ENCODE assay signal across 8 cellular contexts in the genomic region with DNA sequence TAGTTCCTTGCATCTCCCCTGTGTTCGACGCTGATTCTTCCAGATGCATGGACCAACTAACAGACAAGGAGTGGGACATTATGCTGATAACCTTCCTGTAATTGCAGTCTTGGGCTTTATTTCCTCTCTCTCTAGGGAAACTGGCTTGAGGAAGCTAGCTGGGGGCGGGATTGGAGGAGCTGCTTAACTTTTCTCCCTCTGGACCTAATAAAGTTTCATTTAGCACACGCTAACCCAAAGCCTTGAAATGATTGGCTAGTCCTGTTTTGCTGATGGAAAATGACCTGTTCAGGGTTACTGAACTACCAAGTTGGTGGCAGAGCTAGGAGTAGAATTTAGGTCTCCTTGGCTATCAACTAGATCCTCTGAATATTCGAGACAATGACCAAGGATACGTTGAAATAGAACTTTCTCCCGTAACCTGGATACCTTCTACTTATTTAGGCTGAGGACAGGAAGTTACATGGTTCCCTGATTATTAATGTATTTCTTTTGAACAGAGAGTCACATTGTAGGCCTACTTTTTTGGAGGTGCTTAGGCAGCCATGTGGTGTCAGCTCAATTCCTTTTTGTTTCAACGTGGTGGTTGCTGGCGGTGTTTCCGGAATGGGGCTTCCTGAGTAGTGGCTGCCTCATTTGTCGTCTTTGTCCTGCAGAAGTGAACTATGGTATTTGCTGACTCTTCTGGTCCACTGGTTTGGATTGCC. TPM values are rescaled to one million over a fixed set of nuclear protein-coding genes. Genes with fewer than 3 reads are reported as not detected.
DNase-seq lines count a peak whose midpoint lies in the region; ATAC-seq, FAIRE-seq and TF ChIP-seq lines count a peak whose summit lies in the region.

No MANE protein-coding gene starts in this region.

- dilution Hi-C loops in keratinocyte (cut with MboI; ENCODE audit: extremely low pct_ligation_motif_present, low sequenced_read_pairs), result no loop called here

- peaks cover 0 to 53% (median 36%) of the 10 kb centered on the region in 12 donors for H3K4me1 ChIP-seq in heart left ventricle
- peaks cover 16% of the 10 kb centered on the region for H3K4me1 ChIP-seq in keratinocyte (ENCODE audit: control insufficient read depth, extremely low read depth, insufficient read depth, low read length)

- peaks cover 8% of the 10 kb centered on the region for H3K9me3 Mint-ChIP-seq in type B pancreatic cell

- H3K27ac Mint-ChIP-seq in type B pancreatic cell, result peak overlapping the region; percentile 81

- intact Hi-C loops in heart left ventricle (cut with DNase I), result loop anchor here in 4 of 10 donors (10.0 kb wide), 3 partner anchors 191 to 211 kb away; partner anchors contain the start of genes ATP7A (in 1 of the 4), COX7B (in 1 of the 4) and MAGT1 (in 1 of the 4)
- intact Hi-C loops in left cardiac atrium (cut with DNase I), result no loop called here

- H3K9ac ChIP-seq in keratinocyte (ENCODE audit: control insufficient read depth, extremely low read depth, insufficient read depth, low read length), result no peak overlapping the region

- H3K4me2 ChIP-seq in keratinocyte (ENCODE audit: control insufficient read depth, extremely low read depth, insufficient read depth, low read depth, low read length), result peak overlapping the region; percentile 42

- H2AFZ ChIP-seq in keratinocyte (ENCODE audit: control insufficient read depth, low read length), result no peak overlapping the region

- H3K36me3 Mint-ChIP-seq in type B pancreatic cell, result peaks cover 4% of the 10 kb centered on the region

- FAIRE-seq in keratinocyte (lab: Jason Lieb, UNC), result no peak

- H4K20me1 ChIP-seq in keratinocyte (ENCODE audit: control insufficient read depth, extremely low read depth, insufficient read depth, low read length), result peaks cover 7% of the 10 kb centered on the region

- H3K36me3 ChIP-seq in heart left ventricle, result peaks cover 0 to 20% (median 12%) of the 10 kb centered on the region in 9 donors
- H3K36me3 ChIP-seq in keratinocyte (ENCODE audit: control insufficient read depth in 2 of 2, extremely low read depth in 1 of 2, insufficient read depth in 2 of 2, low read length in 2 of 2), result no peaks in the 10 kb centered on the region

- H3K4me3 ChIP-seq in heart left ventricle (peak overlapping the region in 10 of 12 donors; percentile 61 to 96 (median 80)), keratinocyte (ENCODE audit: control insufficient read depth in 2 of 3, extremely low read depth in 1 of 3, insufficient read depth in 2 of 3, low read depth in 1 of 3, low read length in 3 of 3) (peak overlapping the region; percentile 79 to 87 (median 87))

- TF ChIP-seq CTCF in heart left ventricle (IDR thresholded peaks at IDR 0.05) (no peak), keratinocyte (optimal IDR thresholded peaks at IDR 0.05 in 1 of 3, IDR thresholded peaks at IDR 0.05 in 1 of 3, conservative IDR thresholded peaks at IDR 0.05 in 1 of 3; ENCODE audit: extremely low read depth in 1 of 3, insufficient read depth in 2 of 3, low read length in 3 of 3) (no peak), type B pancreatic cell (conservative IDR thresholded peaks at IDR 0.05) (no peak)

- WGBS in heart left ventricle, 4 donors, result 14 to 45% (median 26%) methylated on average over 11 of the region's 11 CpGs

- peaks cover 26% of the 10 kb centered on the region for H3K4me1 Mint-ChIP-seq in type B pancreatic cell (ENCODE audit: unreplicated experiment)

- no peaks in the 10 kb centered on the region for H3K27me3 Mint-ChIP-seq in type B pancreatic cell

- H3K9me3 ChIP-seq in heart left ventricle (peaks cover 0 to 3% (median 0%) of the 10 kb centered on the region in 12 donors), keratinocyte (ENCODE audit: control insufficient read depth, low read depth, low read length) (no peaks in the 10 kb centered on the region)

- H3K27ac ChIP-seq in heart left ventricle, result peak overlapping the region in 7 of 12 donors; percentile 9 to 96 (median 94)
- no peak overlapping the region for H3K27ac ChIP-seq in keratinocyte (ENCODE audit: control insufficient read depth, insufficient read depth, low read length)

- H3K27me3 ChIP-seq in heart left ventricle (no peaks in the 10 kb centered on the region), keratinocyte (ENCODE audit: control insufficient read depth, extremely low read depth, insufficient read depth, low read length) (no peaks in the 10 kb centered on the region)

- TF ChIP-seq POLR2A in heart left ventricle (IDR thresholded peaks at IDR 0.05), result no peak

- DNase-seq in heart left ventricle (no peak), left cardiac atrium (no peak), keratinocyte (ENCODE audit: low read depth, low spot score) (no peak), type B pancreatic cell (ENCODE audit: extremely low spot score, unreplicated experiment) (no peak), T-helper 9 cell (no peak), COR-L47 (lab: John Stamatoyannopoulos, UW) (no peak)
- peak; percentile 3 for DNase-seq in activated effector memory CD4-positive, alpha-beta T cell treated with Interleukin-2 at 50 U/mL for 16 hours

- ATAC-seq in heart left ventricle (no peak), left cardiac atrium (no peak), HG03432 (IDR thresholded peaks at IDR 0.05; ENCODE audit: unreplicated experiment) (no peak)

- H3K4me3 Mint-ChIP-seq in type B pancreatic cell, result peak overlapping the region; percentile 88

- H3K79me2 ChIP-seq in keratinocyte (ENCODE audit: control insufficient read depth, insufficient read depth, low read length), result peaks cover 63% of the 10 kb centered on the region

- H3K9me1 ChIP-seq in keratinocyte (ENCODE audit: control insufficient read depth, extremely low read depth, insufficient read depth, low read length), result no peaks in the 10 kb centered on the region

RNA-seq across cellular contexts. Expression of gene PGK1, which starts 2.0 kb away (rescaled TPM):
- total RNA-seq in heart left ventricle (100 to 1,000 TPM; 291 to 616 (median 458) TPM), left cardiac atrium (100 to 1,000 TPM; 346 to 453 TPM), type B pancreatic cell (ENCODE audit: low replicate concordance) (203 and 228 TPM in 2 replicates)
- polyA plus RNA-seq in heart left ventricle (100 to 1,000 TPM in 1 of 2 donors, 10 to 100 TPM in 1; 76.5 to 400 TPM), keratinocyte (508 to 687 TPM (median 666 TPM) in 3 replicates)
- 532 TPM for polyA plus RNA-seq in keratinocyte (2011; ENCODE audit: low read depth)
- 485 and 609 TPM in 2 replicates for polyA plus RNA-seq in keratinocyte (2011; cell fraction: cytosol; rRNA removed)
- polyA plus RNA-seq in keratinocyte (2011; cell fraction: nucleus; rRNA removed), result 629 and 639 TPM in 2 replicates
- polyA plus RNA-seq in keratinocyte (2012; ENCODE audit: low replicate concordance), result 359 and 364 TPM in 2 replicates
- polyA minus RNA-seq in keratinocyte, result 280 to 404 TPM (median 344 TPM) in 3 replicates
- 180 TPM for polyA minus RNA-seq in keratinocyte (2011; cell fraction: cytosol; rRNA and poly(A)+ RNA removed)
- 106 and 277 TPM in 2 replicates for polyA minus RNA-seq in keratinocyte (2011; cell fraction: nucleus; rRNA and poly(A)+ RNA removed)

RNA-seq across cellular contexts. Expression of gene TAF9B, which starts 33.4 kb away (rescaled TPM):
- total RNA-seq in heart left ventricle, result 10 to 100 TPM; 17.7 to 31.9 (median 24.5) TPM
- 10 to 100 TPM; 10.2 to 15.7 TPM for polyA plus RNA-seq in heart left ventricle
- total RNA-seq in left cardiac atrium, result 10 to 100 TPM; 20.3 to 20.8 TPM
- polyA plus RNA-seq in keratinocyte, result 13.4 to 20.4 TPM (median 17.3 TPM) in 3 replicates
- polyA plus RNA-seq in keratinocyte (2011; ENCODE audit: low read depth), result 2.9 TPM
- polyA plus RNA-seq in keratinocyte (2011; cell fraction: cytosol; rRNA removed), result 11.7 and 22.0 TPM in 2 replicates
- polyA plus RNA-seq in keratinocyte (2011; cell fraction: nucleus; rRNA removed), result 8.3 and 9.8 TPM in 2 replicates
- 3.9 and 10.1 TPM in 2 replicates for polyA plus RNA-seq in keratinocyte (2012; ENCODE audit: low replicate concordance)
- polyA minus RNA-seq in keratinocyte, result 8.1 to 18.2 TPM (median 9.1 TPM) in 3 replicates
- polyA minus RNA-seq in keratinocyte (2011; cell fraction: cytosol; rRNA and poly(A)+ RNA removed), result 7.5 TPM
- 2.7 and 4.7 TPM in 2 replicates for polyA minus RNA-seq in keratinocyte (2011; cell fraction: nucleus; rRNA and poly(A)+ RNA removed)
- total RNA-seq in type B pancreatic cell (ENCODE audit: low replicate concordance), result 11.6 and 25.1 TPM in 2 replicates
